In genomic region chr15:75029378-75030022, GRCh38 we compare ENCODE assay signal across 8 cellular contexts.
DNase-seq lines count a peak whose midpoint lies in the region; ATAC-seq, FAIRE-seq and TF ChIP-seq lines count a peak whose summit lies in the region.

No MANE protein-coding gene starts in this region.

- no peaks in the 10 kb centered on the region for H3K9me2 ChIP-seq in OCI-LY1 (ENCODE audit: low read depth, low read length)

- H3K9me3 ChIP-seq in OCI-LY1 (ENCODE audit: low read length), result no peaks in the 10 kb centered on the region

- H3K27ac ChIP-seq in OCI-LY1 (ENCODE audit: low read depth, low read length, poor library complexity, severe bottlenecking), result no peak overlapping the region

- no peak overlapping the region for H2AFZ ChIP-seq in OCI-LY1 (ENCODE audit: low read length)

- H4K20me1 ChIP-seq in OCI-LY1 (ENCODE audit: insufficient read depth, low read length), result no peaks in the 10 kb centered on the region

- no peak for ATAC-seq in GM19463 (IDR thresholded peaks at IDR 0.05; ENCODE audit: unreplicated experiment)

- peak overlapping the region; percentile 36; the same call in 1 of the 2 replicates for H3K9ac ChIP-seq in OCI-LY1 (ENCODE audit: low read length)

- H3K79me2 ChIP-seq in OCI-LY1 (ENCODE audit: insufficient read depth, low read length), result no peaks in the 10 kb centered on the region

- FAIRE-seq in endometrium (lab: Jason Lieb, UNC), result peak; percentile 8

- peak overlapping the region; percentile 43 for H3K4me2 ChIP-seq in OCI-LY1 (ENCODE audit: low read length)

- TF ChIP-seq CTCF in GM12872 (IDR thresholded peaks at IDR 0.05; ENCODE audit: insufficient read depth, low read depth, low read length), result peak; percentile 92
- TF ChIP-seq CTCF in OCI-LY1 (IDR thresholded peaks at IDR 0.05; ENCODE audit: low read length), result peak; percentile 93

- no peaks in the 10 kb centered on the region for H3K27me3 ChIP-seq in OCI-LY1 (ENCODE audit: insufficient read depth, low read length)

- peaks cover 29% of the 10 kb centered on the region for H3K36me3 ChIP-seq in OCI-LY1 (ENCODE audit: insufficient read depth, low read length)

- H3K4me3 ChIP-seq in OCI-LY1 (ENCODE audit: low read depth, low read length, poor library complexity, severe bottlenecking), result peak overlapping the region; percentile 11

- H3F3A ChIP-seq in OCI-LY1 (ENCODE audit: insufficient read depth, low read length), result no peaks in the 10 kb centered on the region

- H3K4me1 ChIP-seq in OCI-LY1 (ENCODE audit: insufficient read depth, low read length, severe bottlenecking), result peaks cover 25% of the 10 kb centered on the region

- DNase-seq in HPDE6-E6E7 (ENCODE audit: extremely low spot score) (peak; percentile 79), midbrain (lab: John Stamatoyannopoulos, UW) (peak; percentile 67)
- DNase-seq in activated CD8-positive, alpha-beta memory T cell treated with anti-CD3 and anti-CD28 coated beads, Interleukin-2, amount 50 U/mL, for 48 hours, result peak; percentile 96
- DNase-seq in stimulated activated CD8-positive, alpha-beta memory T cell treated with anti-CD3 and anti-CD28 coated beads, Interleukin-15, amount 100 ng/mL, for 4 hours (ENCODE audit: low read depth in 2 of 2), result peak; percentile 62 to 72
